25 cellular contexts compared by ENCODE assay signal in genomic region chr12:116920939-116921338, GRCh38. TPM values are rescaled to one million over a fixed set of nuclear protein-coding genes. Genes with fewer than 3 reads are reported as not detected.
A peak's percentile ranks its signal among the peaks of the same experiment; 100 is the strongest.
DNase-seq lines count a peak whose midpoint lies in the region; ATAC-seq, FAIRE-seq and TF ChIP-seq lines count a peak whose summit lies in the region.
"Had no signal": no experiment of that assay in that cellular context is flagged by ENCODE, and none has a peak within 500 bp of the region (broad histone marks: within the 10 kb centered on the region; RNA-seq: fewer than 3 reads in every experiment).

No MANE protein-coding gene starts in this region.

- DNase-seq in CD4-positive, CD25-positive, alpha-beta regulatory T cell, result no peak
- no peak for DNase-seq in WTC11 (ENCODE audit: low spot score)
- DNase-seq in lower lobe of right lung, result no peak
- DNase-seq in ecto neural progenitor cell (ENCODE audit: low spot score), result no peak
- no peak for DNase-seq in frontal cortex (ENCODE audit: low spot score in 2 of 2)
- DNase-seq in HuH-7 (ENCODE audit: low spot score), result no peak
- DNase-seq: activated gamma-delta T cell treated with Interleukin-2 at 50 U/mL for 16 hours; activated T-cell treated with anti-CD3 and anti-CD28 coated beads, Interleukin-2, amount 50 U/mL, for 24 hours; anterior cingulate cortex; CD8-positive, alpha-beta T cell; cortex of kidney; heart left ventricle; mammary epithelial cell; NCI-H1417 treated with DMSO at 0.1 percent for 48 hours; NCI-H446; NCI-H82 had no signal

- peak overlapping the region in 2 of 4 donors; percentile 31 to 54 for H3K4me3 Mint-ChIP-seq in CD4-positive, CD25-positive, alpha-beta regulatory T cell
- no peak overlapping the region for H3K4me3 Mint-ChIP-seq in WTC11
- H3K4me3 Mint-ChIP-seq: activated T-cell treated with anti-CD3 and anti-CD28 coated beads, Interleukin-2, amount 50 U/mL, for 24 hours had no signal

- intact Hi-C loops in lower lobe of right lung (cut with DNase I), result no loop called here

- H3K27ac ChIP-seq in 22Rv1 (peak overlapping the region; percentile 81; the same call in 1 of the 2 replicates), lower lobe of right lung (peak overlapping the region; percentile 1)
- H3K27ac ChIP-seq in CD4-positive, CD25-positive, alpha-beta regulatory T cell (ENCODE audit: insufficient read depth, low read length, poor library complexity, severe bottlenecking), result no peak overlapping the region
- H3K27ac ChIP-seq: heart left ventricle, suprapubic skin, vagina had no signal

- peak overlapping the region; percentile 13 for H3K4me3 ChIP-seq in CD4-positive, CD25-positive, alpha-beta regulatory T cell (ENCODE audit: low read depth, low read length)
- no peak overlapping the region for H3K4me3 ChIP-seq in lower lobe of right lung
- H3K4me3 ChIP-seq: heart left ventricle, suprapubic skin, vagina had no signal

- FAIRE-seq in frontal cortex (lab: Jason Lieb, UNC), result no peak
- FAIRE-seq: GM19239 had no signal

- peak overlapping the region; percentile 16 to 83 (median 18) for H3K27ac Mint-ChIP-seq in CD4-positive, CD25-positive, alpha-beta regulatory T cell
- peak overlapping the region; percentile 38; the same call in 1 of the 2 replicates for H3K27ac Mint-ChIP-seq in WTC11
- H3K27ac Mint-ChIP-seq: CD8-positive, alpha-beta T cell; IgD-negative memory B cell had no signal

- CTCF ChIA-PET in WTC11 (lab: Charles Lee), result interaction anchor here (1.0 kb wide), 1 partner anchor 10 kb away, joined by 3 read pairs; no protein-coding TSS in a partner anchor

- peaks cover 67% of the 10 kb centered on the region for H3K4me1 ChIP-seq in CD4-positive, CD25-positive, alpha-beta regulatory T cell (ENCODE audit: control insufficient read depth, insufficient read depth, low read length, poor library complexity, severe bottlenecking)
- peaks cover 25% of the 10 kb centered on the region for H3K4me1 ChIP-seq in lower lobe of right lung

- H3K4me1 Mint-ChIP-seq in CD4-positive, CD25-positive, alpha-beta regulatory T cell, result peaks cover 49 to 89% (median 71%) of the 10 kb centered on the region in 4 donors
- peaks cover 23% of the 10 kb centered on the region for H3K4me1 Mint-ChIP-seq in WTC11

- POLR2A ChIA-PET in WTC11 (lab: Charles Lee), result no interaction called here

- no peak for TF ChIP-seq CTCF in 22Rv1 (IDR thresholded peaks at IDR 0.05)
- no peak for TF ChIP-seq CTCF in WTC11 (IDR thresholded peaks at IDR 0.05)
- TF ChIP-seq CTCF in lower lobe of right lung (IDR thresholded peaks at IDR 0.05), result no peak

- H3K36me3 Mint-ChIP-seq in CD4-positive, CD25-positive, alpha-beta regulatory T cell, result peaks cover 14% of the 10 kb centered on the region
- no peaks in the 10 kb centered on the region; the same call in 1 of the 2 replicates for H3K36me3 Mint-ChIP-seq in WTC11
- H3K36me3 Mint-ChIP-seq: IgD-negative memory B cell had no signal

- H3K27me3 ChIP-seq in CD4-positive, CD25-positive, alpha-beta regulatory T cell (ENCODE audit: control insufficient read depth, insufficient read depth, low read length), result no peaks in the 10 kb centered on the region
- H3K27me3 ChIP-seq in lower lobe of right lung (ENCODE audit: low read depth), result no peaks in the 10 kb centered on the region
- H3K27me3 ChIP-seq: heart left ventricle, suprapubic skin, vagina had no signal

- peaks cover 0 to 1% (median 0%) of the 10 kb centered on the region in 7 donors for H3K9me3 Mint-ChIP-seq in CD4-positive, CD25-positive, alpha-beta regulatory T cell
- no peaks in the 10 kb centered on the region for H3K9me3 Mint-ChIP-seq in WTC11
- H3K9me3 Mint-ChIP-seq: activated T-cell treated with anti-CD3 and anti-CD28 coated beads, Interleukin-2, amount 50 U/mL, for 24 hours; CD8-positive, alpha-beta T cell had no signal

- no peaks in the 10 kb centered on the region for H3K36me3 ChIP-seq in CD4-positive, CD25-positive, alpha-beta regulatory T cell (ENCODE audit: control insufficient read depth, insufficient read depth, low read length)
- H3K36me3 ChIP-seq in lower lobe of right lung, result no peaks in the 10 kb centered on the region
- H3K36me3 ChIP-seq: suprapubic skin, vagina had no signal

- no peaks in the 10 kb centered on the region for H3K9me3 ChIP-seq in CD4-positive, CD25-positive, alpha-beta regulatory T cell (ENCODE audit: control insufficient read depth in 2 of 2, low read length in 2 of 2)
- no peaks in the 10 kb centered on the region for H3K9me3 ChIP-seq in lower lobe of right lung
- H3K9me3 ChIP-seq: heart left ventricle, suprapubic skin, vagina had no signal

- H3K27me3 Mint-ChIP-seq in CD4-positive, CD25-positive, alpha-beta regulatory T cell, result no peaks in the 10 kb centered on the region
- no peaks in the 10 kb centered on the region for H3K27me3 Mint-ChIP-seq in WTC11 (ENCODE audit: low read depth)
- H3K27me3 Mint-ChIP-seq: activated T-cell treated with anti-CD3 and anti-CD28 coated beads, Interleukin-2, amount 50 U/mL, for 24 hours; IgD-negative memory B cell had no signal

- no peak for ATAC-seq in CD4-positive, CD25-positive, alpha-beta regulatory T cell (ENCODE audit: low read depth in 2 of 2)
- ATAC-seq in WTC11 (no peak), lower lobe of right lung (no peak), HG02798 (IDR thresholded peaks at IDR 0.05; ENCODE audit: poor library complexity, unreplicated experiment) (no peak)
- ATAC-seq: activated CD4-positive, CD25-positive, alpha-beta regulatory T cell treated with anti-CD3 and anti-CD28 coated beads, Interleukin-2, amount 50 U/mL, for 24 hours; CD8-positive, alpha-beta T cell; HCT116; heart left ventricle had no signal

TF ChIP-seq in WTC11, 78 proteins besides CTCF, POLR2A, EP300 and RAD21 (continues in another document):
- TF ChIP-seq IRF1 (CRISPR knock-in tag; IDR thresholded peaks at IDR 0.05) (no peak), AR (CRISPR knock-in tag; IDR thresholded peaks at IDR 0.05) (no peak), PRDM15 (CRISPR knock-in tag; IDR thresholded peaks at IDR 0.05) (no peak), ZNF416 (CRISPR knock-in tag; IDR thresholded peaks at IDR 0.05) (no peak), TP53 (CRISPR knock-in tag; IDR thresholded peaks at IDR 0.05) (no peak), NR3C1 (CRISPR knock-in tag; conservative IDR thresholded peaks at IDR 0.05; ENCODE audit: low read depth) (no peak), FOXP1 (CRISPR knock-in tag; IDR thresholded peaks at IDR 0.05; ENCODE audit: borderline replicate concordance) (no peak)

RNA-seq across cellular contexts. Expression of gene FBXW8, which starts 10.2 kb away (rescaled TPM):
- total RNA-seq in CD4-positive, CD25-positive, alpha-beta regulatory T cell, result 10.4 TPM
- 1 to 10 TPM; 3.6 to 6.9 (median 5.5) TPM for polyA plus RNA-seq in CD4-positive, CD25-positive, alpha-beta regulatory T cell
- total RNA-seq in WTC11 (2021) (15.6 to 18.5 TPM (median 18.0 TPM) in 3 replicates), lower lobe of right lung (16.4 TPM), frontal cortex (7.7 TPM)

RNA-seq across cellular contexts. Expression of gene HRK, which starts 39.7 kb away (rescaled TPM):
- 0.25 TPM for total RNA-seq in CD4-positive, CD25-positive, alpha-beta regulatory T cell
- polyA plus RNA-seq in CD4-positive, CD25-positive, alpha-beta regulatory T cell, result not detected
- total RNA-seq in WTC11 (2021) (1.4 to 3.5 TPM (median 1.6 TPM) in 3 replicates), lower lobe of right lung (0.18 TPM), frontal cortex (0.41 TPM)
- total RNA-seq: suprapubic skin, vagina had no signal
- polyA plus RNA-seq: AG04450, mammary epithelial cell had no signal
